ENCODE assay signal across 1 cellular context in the genomic region with DNA sequence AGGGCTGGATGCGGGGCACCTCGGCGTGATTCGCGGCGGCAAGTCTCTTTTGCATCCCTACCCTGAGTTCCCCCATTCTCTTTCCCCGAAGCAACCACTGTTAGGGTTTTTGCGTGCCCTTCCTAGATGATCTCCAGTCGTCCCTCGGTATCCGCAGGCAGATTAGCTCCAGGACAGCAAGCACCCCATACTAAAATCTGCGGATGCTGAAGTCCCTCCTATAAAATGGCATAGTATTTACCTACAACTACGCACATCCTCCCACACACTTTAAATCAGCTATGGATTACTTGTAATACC.
TF ChIP-seq lines count a peak whose summit lies in the region.

No MANE protein-coding gene starts in this region.

TF ChIP-seq in GM23338, 12 proteins besides CTCF, POLR2A, EP300 and RAD21 (continued from another document):
- TF ChIP-seq, protein P1, sequence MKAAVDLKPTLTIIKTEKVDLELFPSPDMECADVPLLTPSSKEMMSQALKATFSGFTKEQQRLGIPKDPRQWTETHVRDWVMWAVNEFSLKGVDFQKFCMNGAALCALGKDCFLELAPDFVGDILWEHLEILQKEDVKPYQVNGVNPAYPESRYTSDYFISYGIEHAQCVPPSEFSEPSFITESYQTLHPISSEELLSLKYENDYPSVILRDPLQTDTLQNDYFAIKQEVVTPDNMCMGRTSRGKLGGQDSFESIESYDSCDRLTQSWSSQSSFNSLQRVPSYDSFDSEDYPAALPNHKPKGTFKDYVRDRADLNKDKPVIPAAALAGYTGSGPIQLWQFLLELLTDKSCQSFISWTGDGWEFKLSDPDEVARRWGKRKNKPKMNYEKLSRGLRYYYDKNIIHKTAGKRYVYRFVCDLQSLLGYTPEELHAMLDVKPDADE (IDR thresholded peaks at IDR 0.05), result no peak
- TF ChIP-seq EZH2 (IDR thresholded peaks at IDR 0.05; ENCODE audit: low read depth, unreplicated experiment), result no peak
- TF ChIP-seq ZNF114 (CRISPR knock-in tag; IDR thresholded peaks at IDR 0.05), result no peak
- TF ChIP-seq EZH2phosphoT487 (IDR thresholded peaks at IDR 0.05; ENCODE audit: unreplicated experiment), result no peak
- TF ChIP-seq, protein P2, sequence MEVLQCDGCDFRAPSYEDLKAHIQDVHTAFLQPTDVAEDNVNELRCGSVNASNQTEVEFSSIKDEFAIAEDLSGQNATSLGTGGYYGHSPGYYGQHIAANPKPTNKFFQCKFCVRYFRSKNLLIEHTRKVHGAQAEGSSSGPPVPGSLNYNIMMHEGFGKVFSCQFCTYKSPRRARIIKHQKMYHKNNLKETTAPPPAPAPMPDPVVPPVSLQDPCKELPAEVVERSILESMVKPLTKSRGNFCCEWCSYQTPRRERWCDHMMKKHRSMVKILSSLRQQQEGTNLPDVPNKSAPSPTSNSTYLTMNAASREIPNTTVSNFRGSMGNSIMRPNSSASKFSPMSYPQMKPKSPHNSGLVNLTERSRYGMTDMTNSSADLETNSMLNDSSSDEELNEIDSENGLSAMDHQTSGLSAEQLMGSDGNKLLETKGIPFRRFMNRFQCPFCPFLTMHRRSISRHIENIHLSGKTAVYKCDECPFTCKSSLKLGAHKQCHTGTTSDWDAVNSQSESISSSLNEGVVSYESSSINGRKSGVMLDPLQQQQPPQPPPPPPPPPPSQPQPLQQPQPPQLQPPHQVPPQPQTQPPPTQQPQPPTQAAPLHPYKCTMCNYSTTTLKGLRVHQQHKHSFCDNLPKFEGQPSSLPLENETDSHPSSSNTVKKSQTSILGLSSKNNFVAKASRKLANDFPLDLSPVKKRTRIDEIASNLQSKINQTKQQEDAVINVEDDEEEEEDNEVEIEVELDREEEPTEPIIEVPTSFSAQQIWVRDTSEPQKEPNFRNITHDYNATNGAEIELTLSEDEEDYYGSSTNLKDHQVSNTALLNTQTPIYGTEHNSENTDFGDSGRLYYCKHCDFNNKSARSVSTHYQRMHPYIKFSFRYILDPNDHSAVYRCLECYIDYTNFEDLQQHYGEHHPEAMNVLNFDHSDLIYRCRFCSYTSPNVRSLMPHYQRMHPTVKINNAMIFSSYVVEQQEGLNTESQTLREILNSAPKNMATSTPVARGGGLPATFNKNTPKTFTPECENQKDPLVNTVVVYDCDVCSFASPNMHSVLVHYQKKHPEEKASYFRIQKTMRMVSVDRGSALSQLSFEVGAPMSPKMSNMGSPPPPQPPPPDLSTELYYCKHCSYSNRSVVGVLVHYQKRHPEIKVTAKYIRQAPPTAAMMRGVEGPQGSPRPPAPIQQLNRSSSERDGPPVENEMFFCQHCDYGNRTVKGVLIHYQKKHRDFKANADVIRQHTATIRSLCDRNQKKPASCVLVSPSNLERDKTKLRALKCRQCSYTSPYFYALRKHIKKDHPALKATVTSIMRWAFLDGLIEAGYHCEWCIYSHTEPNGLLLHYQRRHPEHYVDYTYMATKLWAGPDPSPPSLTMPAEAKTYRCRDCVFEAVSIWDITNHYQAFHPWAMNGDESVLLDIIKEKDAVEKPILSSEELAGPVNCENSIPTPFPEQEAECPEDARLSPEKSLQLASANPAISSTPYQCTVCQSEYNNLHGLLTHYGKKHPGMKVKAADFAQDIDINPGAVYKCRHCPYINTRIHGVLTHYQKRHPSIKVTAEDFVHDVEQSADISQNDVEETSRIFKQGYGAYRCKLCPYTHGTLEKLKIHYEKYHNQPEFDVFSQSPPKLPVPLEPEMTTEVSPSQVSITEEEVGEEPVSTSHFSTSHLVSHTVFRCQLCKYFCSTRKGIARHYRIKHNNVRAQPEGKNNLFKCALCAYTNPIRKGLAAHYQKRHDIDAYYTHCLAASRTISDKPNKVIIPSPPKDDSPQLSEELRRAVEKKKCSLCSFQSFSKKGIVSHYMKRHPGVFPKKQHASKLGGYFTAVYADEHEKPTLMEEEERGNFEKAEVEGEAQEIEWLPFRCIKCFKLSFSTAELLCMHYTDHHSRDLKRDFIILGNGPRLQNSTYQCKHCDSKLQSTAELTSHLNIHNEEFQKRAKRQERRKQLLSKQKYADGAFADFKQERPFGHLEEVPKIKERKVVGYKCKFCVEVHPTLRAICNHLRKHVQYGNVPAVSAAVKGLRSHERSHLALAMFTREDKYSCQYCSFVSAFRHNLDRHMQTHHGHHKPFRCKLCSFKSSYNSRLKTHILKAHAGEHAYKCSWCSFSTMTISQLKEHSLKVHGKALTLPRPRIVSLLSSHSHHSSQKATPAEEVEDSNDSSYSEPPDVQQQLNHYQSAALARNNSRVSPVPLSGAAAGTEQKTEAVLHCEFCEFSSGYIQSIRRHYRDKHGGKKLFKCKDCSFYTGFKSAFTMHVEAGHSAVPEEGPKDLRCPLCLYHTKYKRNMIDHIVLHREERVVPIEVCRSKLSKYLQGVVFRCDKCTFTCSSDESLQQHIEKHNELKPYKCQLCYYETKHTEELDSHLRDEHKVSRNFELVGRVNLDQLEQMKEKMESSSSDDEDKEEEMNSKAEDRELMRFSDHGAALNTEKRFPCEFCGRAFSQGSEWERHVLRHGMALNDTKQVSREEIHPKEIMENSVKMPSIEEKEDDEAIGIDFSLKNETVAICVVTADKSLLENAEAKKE (CRISPR knock-in tag; IDR thresholded peaks at IDR 0.05), result no peak
- no peak for TF ChIP-seq NANOG (IDR thresholded peaks at IDR 0.05; ENCODE audit: borderline replicate concordance)
- no peak for TF ChIP-seq POLR2AphosphoS5 (IDR thresholded peaks at IDR 0.05; ENCODE audit: low read depth)
- no peak for TF ChIP-seq STAT1 (IDR thresholded peaks at IDR 0.05; ENCODE audit: unreplicated experiment)
